8 cellular contexts compared by ENCODE assay signal in the genomic region with DNA sequence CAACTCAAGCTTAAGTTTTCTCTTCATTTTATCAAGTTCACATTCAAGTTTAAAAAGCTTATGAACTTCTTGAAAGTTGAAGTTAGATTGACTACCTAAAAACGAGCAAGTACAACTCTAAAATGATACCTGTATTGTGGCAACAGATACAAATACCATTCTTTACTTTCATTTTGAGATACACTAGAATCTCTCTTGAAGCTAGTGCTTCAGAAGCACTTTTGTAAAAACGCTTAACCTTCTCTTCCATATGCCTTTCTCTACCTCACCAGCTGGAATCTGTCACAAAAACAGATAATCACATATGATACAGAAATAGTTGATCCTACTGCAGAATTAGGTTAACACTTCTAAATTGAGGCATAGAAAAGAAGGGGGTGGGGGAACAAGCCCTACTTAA. TPM values are rescaled to one million over a fixed set of nuclear protein-coding genes. Genes with fewer than 3 reads are reported as not detected.
DNase-seq lines count a peak whose midpoint lies in the region; ATAC-seq, FAIRE-seq and TF ChIP-seq lines count a peak whose summit lies in the region.

No MANE protein-coding gene starts in this region.

- no peak overlapping the region for H2BK20ac ChIP-seq in H1 (ENCODE audit: low read length)

- no peak overlapping the region for H3K56ac ChIP-seq in H1 (replicated peaks; ENCODE audit: insufficient read length, low read depth, low read length)

- H4K8ac ChIP-seq in H1 (ENCODE audit: extremely low read depth, insufficient read depth, low read length) (no peak overlapping the region), trophoblast cell (ENCODE audit: low read depth, low read length) (no peak overlapping the region)

- H2AFZ ChIP-seq in H1 (ENCODE audit: low read length): peak overlapping the region; percentile 93; the same call in 1 of the 2 replicates
- peak overlapping the region; percentile 81 for H2AFZ ChIP-seq in trophoblast cell (ENCODE audit: insufficient read depth, low read length, poor library complexity)

- CTCF ChIA-PET in H1 (lab: Charles Lee; ENCODE audit: partially characterized antibody): interaction anchor here (0.6 to 0.9 kb wide), 3 partner anchors 31 to 1260 kb away, joined by 3 read pairs; no protein-coding TSS in a partner anchor

- TF ChIP-seq POLR2A in H1 (IDR thresholded peaks at IDR 0.05; ENCODE audit: control extremely low read depth in 1 of 2, low read depth in 2 of 2, low read length in 2 of 2): no peak

- H3K4me3 ChIP-seq in MG63: peak overlapping the region; percentile 92
- peak overlapping the region; percentile 61 to 82 (median 74); a peak in 7 of 8 replicates for H3K4me3 ChIP-seq in H1 (ENCODE audit: extremely low read depth in 1 of 4, insufficient read depth in 2 of 4, low read depth in 3 of 4, low read length in 4 of 4)
- no peak overlapping the region for H3K4me3 ChIP-seq in trophoblast cell (ENCODE audit: low read depth, low read length)

- in situ Hi-C loops in Caki2 (cut with HindIII; ENCODE audit: low pct_unique_long_range_greater_than_20kb, low sequenced_read_pairs): no loop called here

- H2BK5ac ChIP-seq in H1 (ENCODE audit: low read depth, low read length) (no peak overlapping the region), trophoblast cell (ENCODE audit: low read depth, low read length, poor library complexity) (no peak overlapping the region)

- H3K27ac ChIP-seq in H1 (ENCODE audit: low read depth, low read length) (no peak overlapping the region), trophoblast cell (ENCODE audit: low read depth, low read length) (no peak overlapping the region)

- H3K79me2 ChIP-seq in H1 (ENCODE audit: control insufficient read depth in 1 of 2, insufficient read depth in 2 of 2, low read length in 2 of 2): no peaks in the 10 kb centered on the region
- peaks cover 4% of the 10 kb centered on the region for H3K79me2 ChIP-seq in trophoblast cell (ENCODE audit: control insufficient read depth, insufficient read depth, low read length, poor library complexity)

- H3K14ac ChIP-seq in H1 (ENCODE audit: insufficient read length): no peak overlapping the region
- no peak overlapping the region for H3K14ac ChIP-seq in trophoblast cell (ENCODE audit: low read length)

- peaks cover 4% of the 10 kb centered on the region; the same call in 1 of the 2 replicates for H3K27me3 ChIP-seq in MG63
- H3K27me3 ChIP-seq in H1 (replicated peaks in 1 of 4; ENCODE audit: control insufficient read depth in 3 of 4, extremely low read depth in 1 of 4, insufficient read depth in 3 of 4, low read length in 3 of 4): no peaks in the 10 kb centered on the region
- no peaks in the 10 kb centered on the region for H3K27me3 ChIP-seq in trophoblast cell (ENCODE audit: insufficient read depth, low read length)

- no peak overlapping the region for H2BK15ac ChIP-seq in H1 (ENCODE audit: low read length)

- H3K79me1 ChIP-seq in H1 (ENCODE audit: low read depth, low read length) (no peaks in the 10 kb centered on the region), trophoblast cell (ENCODE audit: low read length) (peaks cover 12% of the 10 kb centered on the region)

- no peak overlapping the region for H3K18ac ChIP-seq in H1 (ENCODE audit: extremely low read depth, low read length)
- H3K18ac ChIP-seq in trophoblast cell (ENCODE audit: low read length): no peak overlapping the region

- no peak overlapping the region for H3K23ac ChIP-seq in H1 (ENCODE audit: insufficient read length)
- no peak overlapping the region for H3K23ac ChIP-seq in trophoblast cell (ENCODE audit: low read length)

- ATAC-seq in GM21447 (IDR thresholded peaks at IDR 0.05; ENCODE audit: unreplicated experiment): peak; percentile 16

- no peak overlapping the region for H2AK5ac ChIP-seq in H1 (ENCODE audit: low read depth, low read length)
- no peak overlapping the region for H2AK5ac ChIP-seq in trophoblast cell (ENCODE audit: low read length)

- H2BK120ac ChIP-seq in H1 (replicated peaks; ENCODE audit: low read depth, low read length) (no peak overlapping the region), trophoblast cell (ENCODE audit: insufficient read depth, low read length, poor library complexity) (no peak overlapping the region)

- no peaks in the 10 kb centered on the region; the same call in 1 of the 2 replicates for H3K23me2 ChIP-seq in H1 (ENCODE audit: low read depth, low read length)

- DNase-seq in Caki2 (ENCODE audit: low read depth) (peak; percentile 6), MG63 (no peak), H1 (ENCODE audit: low read depth in 1 of 2, low spot score in 2 of 2) (no peak), trophoblast cell (no peak), RCC 7860 (ENCODE audit: low spot score) (no peak), HuH-7 (ENCODE audit: low spot score) (no peak)
- no peak for DNase-seq in effector CD4-positive, alpha-beta T cell

- H3K4ac ChIP-seq in H1 (replicated peaks; ENCODE audit: insufficient read length, low read depth, low read length): no peak overlapping the region
- no peak overlapping the region for H3K4ac ChIP-seq in trophoblast cell (ENCODE audit: low read depth, low read length)

- no peak for TF ChIP-seq CTCF in H1 (IDR thresholded peaks at IDR 0.05; ENCODE audit: control extremely low read depth in 1 of 3, insufficient read depth in 1 of 3, low read depth in 1 of 3, low read length in 3 of 3)

- H3K9ac ChIP-seq in H1 (replicated peaks in 1 of 4; ENCODE audit: extremely low read depth in 1 of 4, low read depth in 3 of 4, low read length in 3 of 4) (no peak overlapping the region; a peak in 2 of 7 replicates), trophoblast cell (ENCODE audit: low read length) (no peak overlapping the region)

- no peak for FAIRE-seq in H1 (lab: Jason Lieb, UNC)
- FAIRE-seq in RCC 7860 (lab: Jason Lieb, UNC): no peak

- H4K91ac ChIP-seq in H1 (replicated peaks; ENCODE audit: insufficient read length, low read length) (no peak overlapping the region), trophoblast cell (ENCODE audit: low read depth, low read length) (no peak overlapping the region)

- H2BK12ac ChIP-seq in H1 (ENCODE audit: low read depth, low read length) (no peak overlapping the region), trophoblast cell (ENCODE audit: low read length) (no peak overlapping the region)

- no peak overlapping the region for H4K12ac ChIP-seq in trophoblast cell (ENCODE audit: low read depth, low read length)

- no peak for TF ChIP-seq RAD21 in H1 (IDR thresholded peaks at IDR 0.05 in 1 of 2, conservative IDR thresholded peaks at IDR 0.05 in 1 of 2; ENCODE audit: low read depth in 2 of 2, low read length in 2 of 2)

- WGBS in H1 (ENCODE audit: extremely low coverage in 1 of 2, insufficient coverage in 1 of 2, insufficient read length in 1 of 2, insufficient replicate concordance in 2 of 2, low coverage in 1 of 2, low lambda C conversion rate in 2 of 2, missing lambda C conversion rate in 1 of 2), 2 experiments: 68% methylated on average over 2 of the region's 2 CpGs; no CpG with 5 or more reads in 1 of the 2 experiments
- no CpG with 5 or more reads among the region's 2 CpGs for WGBS in trophoblast cell (ENCODE audit: extremely low coverage, insufficient coverage, insufficient read length)

- POLR2A ChIA-PET in H1 (lab: Charles Lee; ENCODE audit: partially characterized antibody): interaction anchor here (0.6 kb wide), 1 partner anchor 273 kb away, joined by 3 read pairs; no protein-coding TSS in a partner anchor

- no peak for TF ChIP-seq EP300 in H1 (IDR thresholded peaks at IDR 0.05; ENCODE audit: borderline replicate concordance in 1 of 2, low read depth in 2 of 2, low read length in 2 of 2)

- H3K9me3 ChIP-seq in MG63: 0 out of 2 replicates have a peak, but pooled peaks cover 2% of the 10 kb centered on the region
- no peaks in the 10 kb centered on the region for H3K9me3 ChIP-seq in H1 (ENCODE audit: insufficient read depth in 2 of 2, low read depth in 1 of 2, low read length in 1 of 2)
- no peaks in the 10 kb centered on the region for H3K9me3 ChIP-seq in trophoblast cell (ENCODE audit: insufficient read depth, low read depth, low read length)

- peak overlapping the region; percentile 62 to 74 for H3K4me2 ChIP-seq in H1 (ENCODE audit: insufficient read depth in 1 of 2, low read depth in 2 of 2, low read length in 2 of 2)
- peak overlapping the region; percentile 61 for H3K4me2 ChIP-seq in trophoblast cell (ENCODE audit: low read length)

- no peak overlapping the region for H4K5ac ChIP-seq in H1 (ENCODE audit: insufficient read length, low read depth, low read length)

- H3K4me1 ChIP-seq in H1 (replicated peaks in 1 of 4; ENCODE audit: control insufficient read depth in 3 of 4, insufficient read depth in 4 of 4, low read length in 3 of 4) (peaks cover 0 to 9% (median 2%) of the 10 kb centered on the region in 4 experiments; a peak in 4 of 7 replicates), trophoblast cell (ENCODE audit: control insufficient read depth in 1 of 2, insufficient read depth in 2 of 2, low read length in 2 of 2) (no peaks in the 10 kb centered on the region)

- H3K36me3 ChIP-seq in MG63 (peaks cover 8% of the 10 kb centered on the region; the same call in 1 of the 2 replicates), H1 (ENCODE audit: control insufficient read depth in 2 of 4, insufficient read depth in 4 of 4, low read length in 3 of 4) (no peaks in the 10 kb centered on the region), trophoblast cell (ENCODE audit: control insufficient read depth in 1 of 2, insufficient read depth in 2 of 2, low read length in 2 of 2) (no peaks in the 10 kb centered on the region)

- H4K20me1 ChIP-seq in H1 (replicated peaks in 1 of 2; ENCODE audit: control insufficient read depth in 1 of 2, insufficient read depth in 2 of 2, low read length in 2 of 2): no peaks in the 10 kb centered on the region

TF ChIP-seq in H1, 55 proteins besides CTCF, POLR2A, EP300 and RAD21 (continues in another document):
- no peak for TF ChIP-seq BACH1 (IDR thresholded peaks at IDR 0.05; ENCODE audit: low read length)
- TF ChIP-seq GABPA (IDR thresholded peaks at IDR 0.05; ENCODE audit: borderline replicate concordance, insufficient read depth, low read length): no peak
- TF ChIP-seq PHF8 (conservative IDR thresholded peaks at IDR 0.05; ENCODE audit: low read depth, low read length): no peak
- TF ChIP-seq TAF1 (IDR thresholded peaks at IDR 0.05; ENCODE audit: low read depth, low read length): no peak

RNA-seq across cellular contexts. Expression of gene ATOSA, which starts 1.6 kb away (rescaled TPM):
- 0.23 and 1.6 TPM in 2 replicates for total RNA-seq in Caki2 (2014; rRNA removed; shearing (Covaris generic); ENCODE audit: low replicate concordance)
- total RNA-seq in MG63 (2014; rRNA removed; shearing (Covaris generic); ENCODE audit: low replicate concordance): 3.0 and 5.6 TPM in 2 replicates
- 7.9 and 8.6 TPM in 2 replicates for total RNA-seq in H1 (2021; fragmentation: NEBNext Ultra II Directional; extraction: Animal tissue kit (Norgen Biotek cat#: 25700))
- 3.6 and 4.6 TPM in 2 replicates for polyA plus RNA-seq in H1 (2011; rRNA removed)
- 6.4 TPM for polyA plus RNA-seq in H1 (2011; cell fraction: cytosol; rRNA removed)
- polyA plus RNA-seq in H1 (2011; cell fraction: nucleus; rRNA removed): 4.5 TPM
- polyA plus RNA-seq in H1 (2012, experiment 1 of 2): 3.5 to 6.9 TPM (median 5.7 TPM) in 4 replicates
- polyA plus RNA-seq in H1 (2012, experiment 2 of 2): 0.50 TPM
- 5.8 TPM for polyA plus RNA-seq in H1 (2013, experiment 1 of 2)
- polyA plus RNA-seq in H1 (2013, experiment 2 of 2): 5.2 TPM
- polyA minus RNA-seq in H1 (2011; rRNA and poly(A)+ RNA removed): 10.1 and 13.5 TPM in 2 replicates
- polyA minus RNA-seq in H1 (2011; cell fraction: cytosol; rRNA and poly(A)+ RNA removed): 11.7 TPM
- polyA minus RNA-seq in H1 (2011; cell fraction: nucleus; rRNA and poly(A)+ RNA removed): 16.0 TPM
- 49.0 and 49.5 TPM in 2 replicates for polyA plus RNA-seq in trophoblast cell (2013)
